Comparison of ENCODE assay signal across 23 cellular contexts in genomic region chr6:158970640-158971291, GRCh38. TPM values are rescaled to one million over a fixed set of nuclear protein-coding genes. Genes with fewer than 3 reads are reported as not detected.
DNase-seq lines count a peak whose midpoint lies in the region; ATAC-seq and TF ChIP-seq lines count a peak whose summit lies in the region.
"Had no signal": no experiment of that assay in that cellular context is flagged by ENCODE, and none has a peak within 500 bp of the region (broad histone marks: within the 10 kb centered on the region; RNA-seq: fewer than 3 reads in every experiment).

No MANE protein-coding gene starts in this region.

- TF ChIP-seq POLR2A in adrenal gland (IDR thresholded peaks at IDR 0.05) (no peak), spleen (IDR thresholded peaks at IDR 0.05) (no peak)

- no peak overlapping the region for H3K4me3 Mint-ChIP-seq in activated CD4-positive, alpha-beta T cell treated with anti-CD3 and anti-CD28 coated beads, Interleukin-2, amount 10 ng/mL, durations not matched to agents 7 days and 5 days
- no peak overlapping the region for H3K4me3 Mint-ChIP-seq in activated CD4-positive, alpha-beta T cell treated with anti-CD3 and anti-CD28 coated beads, Interleukin-2, amount 10 ng/mL, durations not matched to agents 24 days and 14 days
- no peak overlapping the region for H3K4me3 Mint-ChIP-seq in activated T-helper 17 cell treated with anti-CD3 and anti-CD28 coated beads, Interleukin-2, amount 50 U/mL, for 72 hours
- H3K4me3 Mint-ChIP-seq: activated CD4-positive, alpha-beta memory T cell treated with anti-CD3 and anti-CD28 coated beads, Interleukin-2, amount 10 ng/mL, durations not matched to agents 7 days and 5 days; WTC11 had no signal

- H3K4me1 ChIP-seq in adrenal gland (replicated peaks in 1 of 2) (peaks cover 9 to 11% of the 10 kb centered on the region in 2 donors), psoas muscle (no peaks in the 10 kb centered on the region), spleen (peaks cover 0 to 9% (median 6%) of the 10 kb centered on the region in 6 donors)
- H3K4me1 ChIP-seq: BLaER1, gastrocnemius medialis, right lobe of liver, suprapubic skin, vagina had no signal

- intact Hi-C loops in activated CD4-positive, alpha-beta T cell treated with anti-CD3 and anti-CD28 coated beads, Interleukin-2, amount 10 ng/mL, durations not matched to agents 24 days and 14 days (cut with micrococcal nuclease): loop anchor here (10.0 kb wide), 1 partner anchor 756 kb away; no protein-coding TSS in a partner anchor
- intact Hi-C loops in adrenal gland (cut with DNase I): loop anchor here (5.0 to 10.0 kb wide), 2 partner anchors 156 to 268 kb away; partner anchors contain the start of gene EZR (in 1 of the 2)
- intact Hi-C loops in psoas muscle (cut with DNase I): loop anchor here in 1 of 2 donors (5.0 kb wide), 1 partner anchor 183 kb away; no protein-coding TSS in a partner anchor
- intact Hi-C loops in spleen (cut with DNase I; ENCODE audit: low total_unique reads): loop anchor here (10.0 kb wide), 2 partner anchors 186 to 746 kb away; no protein-coding TSS in a partner anchor

- no peaks in the 10 kb centered on the region for H3K4me1 Mint-ChIP-seq in activated CD4-positive, alpha-beta T cell treated with anti-CD3 and anti-CD28 coated beads, Interleukin-2, amount 10 ng/mL, durations not matched to agents 7 days and 5 days
- H3K4me1 Mint-ChIP-seq in activated CD4-positive, alpha-beta T cell treated with anti-CD3 and anti-CD28 coated beads, Interleukin-2, amount 10 ng/mL, durations not matched to agents 24 days and 14 days: peaks cover 4% of the 10 kb centered on the region
- no peaks in the 10 kb centered on the region for H3K4me1 Mint-ChIP-seq in activated T-helper 17 cell treated with anti-CD3 and anti-CD28 coated beads, Interleukin-2, amount 50 U/mL, for 72 hours

- H3K27ac ChIP-seq in adrenal gland: peak overlapping the region in 3 of 5 donors; percentile 24 to 62 (median 41)
- H3K27ac ChIP-seq in psoas muscle: no peak overlapping the region
- no peak overlapping the region for H3K27ac ChIP-seq in spleen
- H3K27ac ChIP-seq: BLaER1, gastrocnemius medialis, right lobe of liver, suprapubic skin, vagina had no signal

- H3K9me3 ChIP-seq in adrenal gland (replicated peaks in 1 of 3): peaks cover 0 to 9% (median 0%) of the 10 kb centered on the region in 3 donors
- no peaks in the 10 kb centered on the region for H3K9me3 ChIP-seq in psoas muscle
- peaks cover 0 to 36% (median 21%) of the 10 kb centered on the region in 8 donors for H3K9me3 ChIP-seq in spleen
- H3K9me3 ChIP-seq: gastrocnemius medialis, right lobe of liver had no signal

- no peaks in the 10 kb centered on the region for H3K27me3 ChIP-seq in adrenal gland
- no peaks in the 10 kb centered on the region for H3K27me3 ChIP-seq in psoas muscle (ENCODE audit: insufficient read depth in 3 of 3, low read length in 2 of 3)
- no peaks in the 10 kb centered on the region for H3K27me3 ChIP-seq in spleen (replicated peaks in 1 of 7)
- H3K27me3 ChIP-seq: BLaER1, gastrocnemius medialis, right lobe of liver, suprapubic skin, vagina had no signal

- no peak for TF ChIP-seq CTCF in adrenal gland (IDR thresholded peaks at IDR 0.05)
- no peak for TF ChIP-seq CTCF in psoas muscle (IDR thresholded peaks at IDR 0.05)
- no peak for TF ChIP-seq CTCF in spleen (IDR thresholded peaks at IDR 0.05 in 8 of 11, conservative IDR thresholded peaks at IDR 0.05 in 3 of 11)

- peak overlapping the region; percentile 42 for H3K27ac Mint-ChIP-seq in activated CD4-positive, alpha-beta T cell treated with anti-CD3 and anti-CD28 coated beads, Interleukin-2, amount 10 ng/mL, durations not matched to agents 7 days and 5 days
- no peak overlapping the region for H3K27ac Mint-ChIP-seq in activated CD4-positive, alpha-beta T cell treated with anti-CD3 and anti-CD28 coated beads, Interleukin-2, amount 10 ng/mL, durations not matched to agents 24 days and 14 days
- H3K27ac Mint-ChIP-seq in activated T-helper 17 cell treated with anti-CD3 and anti-CD28 coated beads, Interleukin-2, amount 50 U/mL, for 72 hours: no peak overlapping the region
- H3K27ac Mint-ChIP-seq: activated CD4-positive, alpha-beta memory T cell treated with anti-CD3 and anti-CD28 coated beads, Interleukin-2, amount 10 ng/mL, durations not matched to agents 7 days and 5 days; WTC11 had no signal

- 45 to 55% (median 47%) methylated on average over 6 of the region's 6 CpGs for WGBS in adrenal gland, 4 donors
- 31 to 59% (median 41%) methylated on average over 6 of the region's 6 CpGs for WGBS in psoas muscle, 3 donors
- WGBS in spleen, 5 donors: 90 to 96% (median 91%) methylated on average over 6 of the region's 6 CpGs

- H3K27me3 Mint-ChIP-seq in activated CD4-positive, alpha-beta T cell treated with anti-CD3 and anti-CD28 coated beads, Interleukin-2, amount 10 ng/mL, durations not matched to agents 7 days and 5 days: peaks cover 7% of the 10 kb centered on the region
- H3K27me3 Mint-ChIP-seq in activated CD4-positive, alpha-beta T cell treated with anti-CD3 and anti-CD28 coated beads, Interleukin-2, amount 10 ng/mL, durations not matched to agents 24 days and 14 days: peaks cover 10% of the 10 kb centered on the region
- no peaks in the 10 kb centered on the region for H3K27me3 Mint-ChIP-seq in activated T-helper 17 cell treated with anti-CD3 and anti-CD28 coated beads, Interleukin-2, amount 50 U/mL, for 72 hours

- ATAC-seq in psoas muscle (peak; percentile 44 to 92 (median 74)), HG03108 (IDR thresholded peaks at IDR 0.05; ENCODE audit: unreplicated experiment) (no peak)
- ATAC-seq in activated T-helper 17 cell treated with anti-CD3 and anti-CD28 coated beads, Interleukin-2, amount 50 U/mL, for 72 hours (replicated peaks): no peak
- ATAC-seq: A549, SK-N-SH treated with all-trans-retinoic acid at 6 μM for 48 hours, WTC11 had no signal

- POLR2A ChIA-PET in activated CD4-positive, alpha-beta T cell treated with anti-CD3 and anti-CD28 coated beads, Interleukin-2, amount 10 ng/mL, durations not matched to agents 7 days and 5 days (lab: Charles Lee): interaction anchor here (0.7 kb wide), 1 partner anchor 182 kb away, joined by 3 read pairs; no protein-coding TSS in a partner anchor

- peaks cover 12% of the 10 kb centered on the region for H3K36me3 Mint-ChIP-seq in activated CD4-positive, alpha-beta T cell treated with anti-CD3 and anti-CD28 coated beads, Interleukin-2, amount 10 ng/mL, durations not matched to agents 7 days and 5 days (ENCODE audit: low read depth)
- peaks cover 10% of the 10 kb centered on the region for H3K36me3 Mint-ChIP-seq in activated CD4-positive, alpha-beta T cell treated with anti-CD3 and anti-CD28 coated beads, Interleukin-2, amount 10 ng/mL, durations not matched to agents 24 days and 14 days (ENCODE audit: low read depth)
- no peaks in the 10 kb centered on the region for H3K36me3 Mint-ChIP-seq in activated T-helper 17 cell treated with anti-CD3 and anti-CD28 coated beads, Interleukin-2, amount 50 U/mL, for 72 hours (ENCODE audit: low read depth)

- no peak for DNase-seq in activated CD4-positive, alpha-beta T cell treated with anti-CD3 and anti-CD28 coated beads, Interleukin-2, amount 10 ng/mL, durations not matched to agents 7 days and 5 days
- DNase-seq in activated CD4-positive, alpha-beta T cell treated with anti-CD3 and anti-CD28 coated beads, Interleukin-2, amount 10 ng/mL, durations not matched to agents 24 days and 14 days: no peak
- peak; percentile 41 to 64 (median 53) for DNase-seq in adrenal gland
- DNase-seq in iris pigment epithelial cell (ENCODE audit: low read depth): peak; percentile 11
- no peak for DNase-seq in psoas muscle
- no peak for DNase-seq in spleen
- DNase-seq: activated CD4-positive, alpha-beta memory T cell treated with anti-CD3 and anti-CD28 coated beads, Interleukin-2, amount 10 ng/mL, durations not matched to agents 7 days and 5 days; activated naive CD4-positive, alpha-beta T cell; activated T-cell treated with anti-CD3 and anti-CD28 coated beads for 4 hours; gastrocnemius medialis; NCI-H187; NCI-H345; NK-92 treated with Interleukin-12 subunit alpha and Interleukin-12 subunit beta, amount 100 ng/mL, for 24 hours; right lobe of liver; T-helper 9 cell had no signal

- H3K4me3 ChIP-seq in adrenal gland: no peak overlapping the region
- H3K4me3 ChIP-seq in psoas muscle: no peak overlapping the region
- no peak overlapping the region for H3K4me3 ChIP-seq in spleen
- H3K4me3 ChIP-seq: A549, BLaER1, gastrocnemius medialis, right lobe of liver, suprapubic skin, vagina had no signal

- H3K36me3 ChIP-seq in adrenal gland (replicated peaks in 1 of 2) (peaks cover 0 to under 1% of the 10 kb centered on the region in 2 donors), psoas muscle (ENCODE audit: insufficient read depth in 1 of 2, low read depth in 1 of 2) (peaks cover 3 to 12% of the 10 kb centered on the region in 2 donors), spleen (peaks cover 0 to 14% (median 3%) of the 10 kb centered on the region in 6 donors)
- H3K36me3 ChIP-seq: BLaER1, gastrocnemius medialis had no signal

- CTCF ChIA-PET in activated CD4-positive, alpha-beta T cell treated with anti-CD3 and anti-CD28 coated beads, Interleukin-2, amount 10 ng/mL, durations not matched to agents 7 days and 5 days (lab: Charles Lee): interaction anchor here (0.7 to 1.9 kb wide), 8 partner anchors 13 to 267 kb away, joined by 3 to 7 read pairs (median 4); no protein-coding TSS in a partner anchor

- H3K9me3 Mint-ChIP-seq in activated CD4-positive, alpha-beta T cell treated with anti-CD3 and anti-CD28 coated beads, Interleukin-2, amount 10 ng/mL, durations not matched to agents 7 days and 5 days: peaks cover 17% of the 10 kb centered on the region
- H3K9me3 Mint-ChIP-seq in activated CD4-positive, alpha-beta T cell treated with anti-CD3 and anti-CD28 coated beads, Interleukin-2, amount 10 ng/mL, durations not matched to agents 24 days and 14 days: peaks cover 11% of the 10 kb centered on the region
- peaks cover 9% of the 10 kb centered on the region for H3K9me3 Mint-ChIP-seq in activated T-helper 17 cell treated with anti-CD3 and anti-CD28 coated beads, Interleukin-2, amount 50 U/mL, for 72 hours

RNA-seq across cellular contexts. Expression of gene RSPH3, which starts 29.2 kb away (rescaled TPM):
- total RNA-seq in activated CD4-positive, alpha-beta T cell treated with anti-CD3 and anti-CD28 coated beads, Interleukin-2, amount 10 ng/mL, durations not matched to agents 7 days and 5 days: 1 to 10 TPM; 2.4 to 2.9 TPM
- 4.7 and 5.1 TPM in 2 replicates for total RNA-seq in activated CD4-positive, alpha-beta T cell treated with anti-CD3 and anti-CD28 coated beads, Interleukin-2, amount 10 ng/mL, durations not matched to agents 24 days and 14 days
- total RNA-seq in adrenal gland (10 to 100 TPM; 10.1 to 20.5 (median 14.0) TPM), psoas muscle (1 to 10 TPM; 2.7 to 5.2 (median 4.0) TPM), spleen (1 to 10 TPM; 4.3 to 7.3 (median 6.0) TPM)
- polyA plus RNA-seq in adrenal gland (10 to 100 TPM in 1 of 3 donors, 1 to 10 TPM in 2; 3.4 to 13.6 (median 5.1) TPM), psoas muscle (1 to 10 TPM; 1.4 to 2.9 (median 2.7) TPM), spleen (1 to 10 TPM in 1 of 3 donors, under 1 TPM in 2; 0.91 to 2.0 (median 0.93) TPM)
- 10 to 100 TPM in 1 of 2 donors, 1 to 10 TPM in 1; 2.4 to 15.9 TPM for total RNA-seq in activated T-helper 17 cell treated with anti-CD3 and anti-CD28 coated beads, Interleukin-2, amount 50 U/mL, for 72 hours

Comparison
In these comparisons a context has a peak if more than half of its experiments do, and no peak if none do; other contexts are left out.
1. DNase-seq: peak in adrenal gland (7 of 7) and iris pigment epithelial cell (single experiment); none in activated CD4-positive, alpha-beta T cell treated with anti-CD3 and anti-CD28 coated beads, Interleukin-2, amount 10 ng/mL, durations not matched to agents 7 days and 5 days (single experiment), activated CD4-positive, alpha-beta T cell treated with anti-CD3 and anti-CD28 coated beads, Interleukin-2, amount 10 ng/mL, durations not matched to agents 24 days and 14 days (single experiment), psoas muscle (0 of 2) and spleen (single experiment).
2. H3K27ac ChIP-seq: peak in adrenal gland (3 of 5); none in psoas muscle (single experiment) and spleen (0 of 8).
3. ATAC-seq: peak in psoas muscle (4 of 4); none in HG03108 (single experiment) and activated T-helper 17 cell treated with anti-CD3 and anti-CD28 coated beads, Interleukin-2, amount 50 U/mL, for 72 hours (single experiment).